In the genomic region with DNA sequence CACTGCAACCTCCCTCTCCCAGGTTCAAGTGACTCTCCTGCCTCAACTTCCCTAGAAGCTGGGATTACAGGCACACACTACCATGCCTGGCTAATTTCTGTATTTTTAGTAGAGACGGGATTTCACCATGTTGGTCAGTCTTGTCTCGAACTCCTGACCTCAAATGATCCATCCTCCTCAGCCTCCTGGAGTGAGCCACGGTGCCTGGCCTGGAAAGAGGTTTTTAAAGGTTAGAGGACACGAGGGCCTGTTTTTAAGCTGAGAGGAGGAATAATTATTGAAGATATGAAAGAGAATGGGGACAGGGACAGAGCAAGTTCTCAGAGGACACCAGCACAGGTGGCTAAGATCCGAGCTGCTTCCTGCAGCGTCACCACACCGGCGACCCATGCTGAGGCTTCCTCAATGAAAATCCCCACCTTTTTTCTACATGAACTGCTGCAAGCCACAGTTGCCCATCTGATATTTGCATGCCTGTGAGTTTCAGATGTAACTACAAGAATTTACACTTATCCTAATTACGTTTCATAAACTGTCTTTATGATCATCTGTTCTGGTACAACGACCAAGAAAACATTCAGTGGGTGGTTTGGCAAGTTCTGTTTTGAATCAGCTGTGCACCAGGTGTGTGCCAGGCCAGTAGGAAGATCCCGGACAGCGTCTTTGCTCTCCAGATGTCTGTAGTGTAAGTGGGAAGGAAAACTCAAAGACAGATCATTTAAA, we compare ENCODE assay signal across 1 cellular context.
A peak's percentile ranks its signal among the peaks of the same experiment; 100 is the strongest.
TF ChIP-seq lines count a peak whose summit lies in the region.

No MANE protein-coding gene starts in this region.

TF ChIP-seq in GM12878, 131 proteins besides CTCF, POLR2A, EP300 and RAD21 (continued from another document):
- TF ChIP-seq, protein P1, sequence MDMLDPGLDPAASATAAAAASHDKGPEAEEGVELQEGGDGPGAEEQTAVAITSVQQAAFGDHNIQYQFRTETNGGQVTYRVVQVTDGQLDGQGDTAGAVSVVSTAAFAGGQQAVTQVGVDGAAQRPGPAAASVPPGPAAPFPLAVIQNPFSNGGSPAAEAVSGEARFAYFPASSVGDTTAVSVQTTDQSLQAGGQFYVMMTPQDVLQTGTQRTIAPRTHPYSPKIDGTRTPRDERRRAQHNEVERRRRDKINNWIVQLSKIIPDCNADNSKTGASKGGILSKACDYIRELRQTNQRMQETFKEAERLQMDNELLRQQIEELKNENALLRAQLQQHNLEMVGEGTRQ (IDR thresholded peaks at IDR 0.05; ENCODE audit: borderline replicate concordance, low read depth, low read length), result no peak
- TF ChIP-seq ESRRA (IDR thresholded peaks at IDR 0.05; ENCODE audit: low read length) (no peak), ZNF207 (IDR thresholded peaks at IDR 0.05; ENCODE audit: borderline replicate concordance) (no peak), CHD1 (IDR thresholded peaks at IDR 0.05; ENCODE audit: low read depth, low read length) (no peak), FOXK2 (IDR thresholded peaks at IDR 0.05) (no peak), RBBP5 (conservative IDR thresholded peaks at IDR 0.05) (no peak), EGR1 (IDR thresholded peaks at IDR 0.05; ENCODE audit: borderline replicate concordance in 1 of 2, low read depth in 2 of 2, low read length in 2 of 2) (0 out of 3 replicates have a peak, but pooled peaks of 1 of the 2 experiments have one; percentile 8), KDM1A (IDR thresholded peaks at IDR 0.05; ENCODE audit: borderline replicate concordance) (no peak), ZNF24 (IDR thresholded peaks at IDR 0.05) (no peak), NR2C2 (IDR thresholded peaks at IDR 0.05; ENCODE audit: borderline replicate concordance, control insufficient read depth, insufficient read length, low read depth) (no peak), EED (IDR thresholded peaks at IDR 0.05; ENCODE audit: low read depth) (peak; percentile 93), MYB (IDR thresholded peaks at IDR 0.05; ENCODE audit: borderline replicate concordance, low read depth, low read length) (peak; percentile 74; the same call in 1 of the 2 replicates), NFXL1 (IDR thresholded peaks at IDR 0.05; ENCODE audit: borderline replicate concordance) (no peak), TCF12 (IDR thresholded peaks at IDR 0.05; ENCODE audit: low read depth, low read length) (peak; percentile 98), LARP7 (IDR thresholded peaks at IDR 0.05) (no peak), IKZF1 (conservative IDR thresholded peaks at IDR 0.05) (peak; percentile 95), POLR2AphosphoS5 (IDR thresholded peaks at IDR 0.05; ENCODE audit: low read length) (peak; percentile 44; the same call in 1 of the 2 replicates), MEF2B (IDR thresholded peaks at IDR 0.05; ENCODE audit: partially characterized antibody, poor library complexity, severe bottlenecking) (peak; percentile 67)
